23 cellular contexts compared by ENCODE assay signal in the genomic region with DNA sequence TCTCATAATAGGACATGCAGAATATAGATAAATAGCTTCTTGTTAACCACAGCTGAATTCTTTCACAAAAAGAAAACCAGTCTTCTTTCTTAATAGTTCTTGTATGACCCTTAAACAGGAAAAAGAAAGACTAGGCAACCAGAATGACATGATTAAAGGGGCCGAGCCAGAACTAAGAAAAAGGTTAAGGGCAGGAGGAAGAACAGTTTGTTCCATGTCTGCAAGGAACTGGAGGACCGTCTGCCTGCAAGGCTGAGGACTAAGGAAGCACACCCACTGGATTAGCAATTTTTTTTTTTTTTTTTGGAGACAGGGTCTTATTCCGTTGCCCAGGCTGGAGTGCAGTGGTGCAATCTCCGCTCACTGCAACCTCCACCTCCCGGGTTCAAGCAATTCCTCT. TPM values are rescaled to one million over a fixed set of nuclear protein-coding genes. Genes with fewer than 3 reads are reported as not detected.
DNase-seq lines count a peak whose midpoint lies in the region; ATAC-seq, FAIRE-seq and TF ChIP-seq lines count a peak whose summit lies in the region.
"Had no signal": no experiment of that assay in that cellular context is flagged by ENCODE, and none has a peak within 500 bp of the region (broad histone marks: within the 10 kb centered on the region; RNA-seq: fewer than 3 reads in every experiment).

No MANE protein-coding gene starts in this region.

- CTCF ChIA-PET in mammary epithelial cell (lab: Charles Lee; ENCODE audit: low non-redundant PET): interaction anchor here (0.6 kb wide), 1 partner anchor 348 kb away, joined by 6 read pairs; no protein-coding TSS in a partner anchor

- WGBS in testis, 2 donors: 41 to 54% methylated on average over 4 to 5 of the region's 5 CpGs
- WGBS in mammary epithelial cell (ENCODE audit: low coverage, missing lambda C conversion rate): 95% methylated on average over 4 of the region's 5 CpGs

- DNase-seq in astrocyte (ENCODE audit: low read depth) (peak; percentile 13), left kidney (ENCODE audit: low read depth, low spot score) (peak; percentile 9), testis (peak; percentile 23), mammary epithelial cell (no peak), breast epithelium (ENCODE audit: low spot score in 2 of 2) (no peak)
- DNase-seq: C1 segment of cervical spinal cord; Calu3; CD4-positive, alpha-beta memory T cell; COR-L47; DMS79 treated with DMSO at 0.1 percent for 48 hours; GF-D8; H7; HCEC 1CT had no signal

- no peaks in the 10 kb centered on the region for H3K27me3 Mint-ChIP-seq in astrocyte (ENCODE audit: low read depth, unreplicated experiment)
- H3K27me3 Mint-ChIP-seq: CD4-positive, alpha-beta memory T cell had no signal

- H3K27me3 ChIP-seq in astrocyte (ENCODE audit: insufficient read depth, low read length): no peaks in the 10 kb centered on the region
- H3K27me3 ChIP-seq in testis: no peaks in the 10 kb centered on the region
- no peaks in the 10 kb centered on the region for H3K27me3 ChIP-seq in mammary epithelial cell (ENCODE audit: insufficient read depth, low read length)
- H3K27me3 ChIP-seq in breast epithelium: no peaks in the 10 kb centered on the region

- H4K20me1 ChIP-seq in astrocyte (ENCODE audit: insufficient read depth, low read length) (no peaks in the 10 kb centered on the region), mammary epithelial cell (ENCODE audit: insufficient read depth, low read length) (no peaks in the 10 kb centered on the region)

- intact Hi-C loops in testis (cut with DNase I; ENCODE audit: low total_unique reads) (no loop called here), mammary epithelial cell (cut with micrococcal nuclease) (loop anchor here (5.0 kb wide), 1 partner anchor 185 kb away; no protein-coding TSS in a partner anchor), breast epithelium (cut with DNase I; ENCODE audit: low total_unique reads) (no loop called here)

- no peak overlapping the region for H3K4me2 ChIP-seq in astrocyte (ENCODE audit: low read length)
- H3K4me2 ChIP-seq in mammary epithelial cell (ENCODE audit: insufficient read depth, low read depth, low read length): no peak overlapping the region

- H3K27ac Mint-ChIP-seq in astrocyte (ENCODE audit: unreplicated experiment): no peak overlapping the region

- H3K79me2 ChIP-seq in astrocyte (ENCODE audit: insufficient read depth, low read length) (no peaks in the 10 kb centered on the region), mammary epithelial cell (ENCODE audit: insufficient read depth, low read length) (no peaks in the 10 kb centered on the region)

- TF ChIP-seq CTCF in astrocyte (IDR thresholded peaks at IDR 0.05; ENCODE audit: insufficient read depth, low read depth, low read length): no peak
- no peak for TF ChIP-seq CTCF in testis (IDR thresholded peaks at IDR 0.05)
- TF ChIP-seq CTCF in mammary epithelial cell (conservative IDR thresholded peaks at IDR 0.05 in 1 of 2, IDR thresholded peaks at IDR 0.05 in 1 of 2; ENCODE audit: extremely low read depth in 1 of 2, insufficient read depth in 1 of 2, low read depth in 1 of 2, low read length in 2 of 2): no peak
- no peak for TF ChIP-seq CTCF in breast epithelium (IDR thresholded peaks at IDR 0.05)

- TF ChIP-seq POLR2A in testis (IDR thresholded peaks at IDR 0.05) (no peak), breast epithelium (IDR thresholded peaks at IDR 0.05) (no peak)

- no peaks in the 10 kb centered on the region for H3K36me3 Mint-ChIP-seq in astrocyte (ENCODE audit: low read depth, unreplicated experiment)

- H3K9ac ChIP-seq in astrocyte (ENCODE audit: low read length): no peak overlapping the region
- no peak overlapping the region for H3K9ac ChIP-seq in mammary epithelial cell (ENCODE audit: insufficient read depth, low read length)
- H3K9ac ChIP-seq: GM23248 had no signal

- peaks cover 8% of the 10 kb centered on the region for H3K4me1 Mint-ChIP-seq in astrocyte (ENCODE audit: low read depth, unreplicated experiment)
- H3K4me1 Mint-ChIP-seq: CD4-positive, alpha-beta memory T cell had no signal

- H3K4me1 ChIP-seq in astrocyte (ENCODE audit: insufficient read depth, low read length) (peaks cover 13% of the 10 kb centered on the region), testis (peaks cover 6% of the 10 kb centered on the region), mammary epithelial cell (ENCODE audit: insufficient read depth, low read length) (peaks cover 19% of the 10 kb centered on the region), breast epithelium (no peaks in the 10 kb centered on the region)

- H3K9me3 ChIP-seq in astrocyte (ENCODE audit: insufficient read depth, low read depth, low read length) (no peaks in the 10 kb centered on the region), testis (no peaks in the 10 kb centered on the region), mammary epithelial cell (replicated peaks; ENCODE audit: insufficient read depth, low read length) (no peaks in the 10 kb centered on the region), breast epithelium (no peaks in the 10 kb centered on the region)

- H3K36me3 ChIP-seq in astrocyte (ENCODE audit: insufficient read depth, low read length) (peaks cover 25% of the 10 kb centered on the region), testis (ENCODE audit: low read depth, missing control alignments) (no peaks in the 10 kb centered on the region), mammary epithelial cell (ENCODE audit: insufficient read depth, low read length) (peaks cover 12% of the 10 kb centered on the region), breast epithelium (no peaks in the 10 kb centered on the region)

- ATAC-seq in GM21717 (IDR thresholded peaks at IDR 0.05; ENCODE audit: unreplicated experiment): no peak

- no peaks in the 10 kb centered on the region for H3K9me3 Mint-ChIP-seq in astrocyte (ENCODE audit: unreplicated experiment)

- no peak for FAIRE-seq in astrocyte (lab: Jason Lieb, UNC)
- FAIRE-seq: GM12891, GM18507, H1 had no signal

- dilution Hi-C loops in mammary epithelial cell (cut with HindIII; ENCODE audit: low sequenced_read_pairs): no loop called here

- H3K27ac ChIP-seq in astrocyte (ENCODE audit: low read depth, low read length) (no peak overlapping the region), testis (no peak overlapping the region), mammary epithelial cell (ENCODE audit: insufficient read depth, low read depth, low read length) (no peak overlapping the region), breast epithelium (no peak overlapping the region)
- H3K27ac ChIP-seq: GM23248 had no signal

- no peak overlapping the region for H3K4me3 ChIP-seq in astrocyte (ENCODE audit: insufficient read depth, low read depth, low read length)
- H3K4me3 ChIP-seq in testis: no peak overlapping the region
- no peak overlapping the region for H3K4me3 ChIP-seq in mammary epithelial cell (replicated peaks in 1 of 3; ENCODE audit: insufficient read depth in 1 of 3, low read depth in 2 of 3, low read length in 3 of 3)
- no peak overlapping the region for H3K4me3 ChIP-seq in breast epithelium
- H3K4me3 ChIP-seq: GM23248 had no signal

- no peak overlapping the region for H3K4me3 Mint-ChIP-seq in astrocyte (ENCODE audit: unreplicated experiment)
- H3K4me3 Mint-ChIP-seq: CD4-positive, alpha-beta memory T cell had no signal

- in situ Hi-C loops in mammary epithelial cell (cut with MboI; ENCODE audit: low sequenced_read_pairs in 2 of 2): loop anchor here (5.0 to 10.0 kb wide), 3 partner anchors 197 to 427 kb away; no protein-coding TSS in a partner anchor

- H2AFZ ChIP-seq in astrocyte (ENCODE audit: low read depth, low read length) (no peak overlapping the region), mammary epithelial cell (ENCODE audit: low read depth, low read length) (no peak overlapping the region)
- H2AFZ ChIP-seq: GM23248 had no signal

- BruUV-seq in mammary epithelial cell (replicated peaks; lab: Mats Ljungman, UMichigan): no TSS peak

RNA-seq across cellular contexts. Expression of a gene that starts 26.0 kb away (rescaled TPM):
- 0.34 and 0.38 TPM in 2 replicates for total RNA-seq in astrocyte
- 1 to 10 TPM; 1.5 to 2.2 TPM for total RNA-seq in testis
- polyA plus RNA-seq in testis (ENCODE audit: insufficient read depth, low read depth, low replicate concordance): 1.4 TPM
- under 1 TPM; 0.33 to 0.68 TPM for total RNA-seq in mammary epithelial cell
- 0.15 TPM for polyA plus RNA-seq in mammary epithelial cell
- polyA minus RNA-seq in mammary epithelial cell: not detected
- total RNA-seq in breast epithelium: 10 to 100 TPM in 1 of 3 donors, 1 to 10 TPM in 2; 1.6 to 11.3 (median 4.9) TPM
- total RNA-seq: G401, GM23248 had no signal
- polyA plus RNA-seq: CD4-positive, alpha-beta memory T cell; GM23248 had no signal

RNA-seq across cellular contexts. Expression of a gene that starts 41.4 kb away (rescaled TPM):
- 16.6 and 17.9 TPM in 2 replicates for total RNA-seq in astrocyte
- 10 to 100 TPM; 19.0 to 29.6 TPM for total RNA-seq in testis
- 30.5 TPM for polyA plus RNA-seq in testis (ENCODE audit: insufficient read depth, low read depth, low replicate concordance)
- total RNA-seq in mammary epithelial cell: 10 to 100 TPM; 18.6 to 22.5 TPM
- 14.8 TPM for polyA plus RNA-seq in mammary epithelial cell
- 22.5 TPM for polyA minus RNA-seq in mammary epithelial cell
- total RNA-seq in breast epithelium: 10 to 100 TPM; 11.5 to 20.8 (median 18.7) TPM

RNA-seq across cellular contexts. Expression of a gene that starts 47.5 kb away (rescaled TPM):
- total RNA-seq in astrocyte: not detected in 2 replicates
- total RNA-seq in testis: not detected
- not detected for polyA plus RNA-seq in testis (ENCODE audit: insufficient read depth, low read depth, low replicate concordance)
- not detected for total RNA-seq in mammary epithelial cell
- not detected for polyA plus RNA-seq in mammary epithelial cell
- polyA minus RNA-seq in mammary epithelial cell: not detected
- not detected for total RNA-seq in breast epithelium
- total RNA-seq: A172; A673; Calu3; CD4-positive, alpha-beta memory T cell; Daoy; G401; GM23248; H1; H7 had no signal
- polyA plus RNA-seq: BJ; CD4-positive, alpha-beta memory T cell; GM23248; H1 had no signal

Comparison
In these comparisons a context has a peak if more than half of its experiments do, and no peak if none do; other contexts are left out.
1. DNase-seq: peak in astrocyte (single experiment), left kidney (single experiment) and testis (single experiment); none in mammary epithelial cell (single experiment) and breast epithelium (0 of 2).